Comparison of ENCODE assay signal across 1 cellular context in genomic region chr4:173432430-173432829, GRCh38.
TF ChIP-seq lines count a peak whose summit lies in the region.

No MANE protein-coding gene starts in this region.

TF ChIP-seq in GM12878, 131 proteins besides CTCF, POLR2A, EP300 and RAD21:
- TF ChIP-seq IRF5 (IDR thresholded peaks at IDR 0.05; ENCODE audit: borderline replicate concordance) (no peak), MLLT1 (IDR thresholded peaks at IDR 0.05) (no peak), ATF3 (IDR thresholded peaks at IDR 0.05; ENCODE audit: borderline replicate concordance, extremely low read depth, low read depth, low read length) (no peak), SREBF1 (IDR thresholded peaks at IDR 0.05; ENCODE audit: low read length) (no peak), HCFC1 (IDR thresholded peaks at IDR 0.05; ENCODE audit: low read length) (no peak), E2F8 (IDR thresholded peaks at IDR 0.05; ENCODE audit: low read depth, partially characterized antibody) (no peak), NR2C2 (IDR thresholded peaks at IDR 0.05; ENCODE audit: borderline replicate concordance, control insufficient read depth, insufficient read length, low read depth) (no peak), SKIL (IDR thresholded peaks at IDR 0.05; ENCODE audit: low read depth, poor library complexity, severe bottlenecking) (no peak), ZBTB33 (IDR thresholded peaks at IDR 0.05) (no peak), ESRRA (IDR thresholded peaks at IDR 0.05; ENCODE audit: low read length) (no peak), ZNF592 (IDR thresholded peaks at IDR 0.05) (no peak), ZSCAN29 (IDR thresholded peaks at IDR 0.05) (no peak)
TF ChIP-seq in GM12878: peak in this region for 0.
